Comparison of ENCODE assay signal across 1 cellular context in the genomic region with DNA sequence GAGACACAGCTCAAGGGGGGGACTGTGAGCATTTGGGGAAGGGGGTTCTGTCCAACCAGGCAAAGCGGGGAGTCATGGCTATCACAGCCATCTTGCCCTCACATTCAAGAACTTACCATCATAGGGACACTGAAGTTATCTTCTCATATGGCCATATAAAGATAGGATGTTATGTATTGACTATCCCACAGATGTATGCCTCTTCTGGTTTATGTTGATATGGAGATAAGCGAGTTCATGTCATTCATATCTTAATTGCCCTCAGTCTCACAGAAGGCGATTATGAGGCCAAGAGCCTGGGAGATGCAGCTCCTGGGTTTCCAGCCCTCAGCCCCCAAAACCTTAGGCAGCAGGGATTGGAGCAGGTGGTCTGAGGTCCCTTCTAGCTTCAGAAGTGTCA.
TF ChIP-seq lines count a peak whose summit lies in the region.

No MANE protein-coding gene starts in this region.

TF ChIP-seq in H1, 55 proteins besides CTCF, POLR2A, EP300 and RAD21:
- TF ChIP-seq HDAC6 (IDR thresholded peaks at IDR 0.05; ENCODE audit: low read depth, low read length) (no peak), POLR2AphosphoS5 (IDR thresholded peaks at IDR 0.05; ENCODE audit: low read depth, low read length) (peak; percentile 27; the same call in 1 of the 2 replicates)
